In genomic region chr16:16118337-16118736, GRCh38 we compare ENCODE assay signal across 28 cellular contexts.
A peak's percentile ranks its signal among the peaks of the same experiment; 100 is the strongest.
DNase-seq lines count a peak whose midpoint lies in the region; ATAC-seq, FAIRE-seq and TF ChIP-seq lines count a peak whose summit lies in the region.
"Had no signal": no experiment of that assay in that cellular context is flagged by ENCODE, and none has a peak within 500 bp of the region (broad histone marks: within the 10 kb centered on the region; RNA-seq: fewer than 3 reads in every experiment).

No MANE protein-coding gene starts in this region.

- in situ Hi-C loops in K562 (cut with MboI): no loop called here

- no peak for DNase-seq in activated naive CD8-positive, alpha-beta T cell treated with anti-CD3 and anti-CD28 coated beads for 36 hours
- DNase-seq in activated naive CD8-positive, alpha-beta T cell treated with anti-CD3 and anti-CD28 coated beads, Interleukin-2, amount 50 U/mL, for 24 hours: no peak
- DNase-seq in M059J (ENCODE audit: low read depth): peak; percentile 18
- peak in 1 of 4 experiments; percentile 43 for DNase-seq in K562 (ENCODE audit: extremely low read depth in 1 of 4, low spot score in 3 of 4)
- DNase-seq in sigmoid colon: no peak
- no peak for DNase-seq in EL
- no peak for DNase-seq in posterior cingulate gyrus
- DNase-seq: CD4-positive, CD25-positive, alpha-beta regulatory T cell; DMS79; GF-D8; GM23248; H9; IMR-90; MV-4-11; NCI-H1105; NCI-H1436 treated with DMSO at 0.1 percent for 48 hours; NCI-H187 treated with DMSO at 0.1 percent for 48 hours; NCI-H2107; NCI-H446 treated with DMSO at 0.1 percent for 48 hours; NCI-H526; NCI-H82; NK-92 treated with Interleukin-12 subunit alpha and Interleukin-12 subunit beta, amount 100 ng/mL, for 24 hours; SHP77; T-cell had no signal

- peaks cover 8% of the 10 kb centered on the region for H3K9me3 Mint-ChIP-seq in activated naive CD8-positive, alpha-beta T cell treated with anti-CD3 and anti-CD28 coated beads for 36 hours
- no peaks in the 10 kb centered on the region for H3K9me3 Mint-ChIP-seq in activated naive CD8-positive, alpha-beta T cell treated with anti-CD3 and anti-CD28 coated beads, Interleukin-2, amount 50 U/mL, for 24 hours
- H3K9me3 Mint-ChIP-seq: H9 had no signal

- H3K9me3 ChIP-seq in K562 (replicated peaks; ENCODE audit: control insufficient read depth, insufficient read depth, low read depth, low read length) (peaks cover 26% of the 10 kb centered on the region), sigmoid colon (no peaks in the 10 kb centered on the region)

- ATAC-seq in activated naive CD8-positive, alpha-beta T cell treated with anti-CD3 and anti-CD28 coated beads, Interleukin-2, amount 50 U/mL, for 24 hours: no peak
- ATAC-seq in K562 (no peak), GM19463 (IDR thresholded peaks at IDR 0.05; ENCODE audit: unreplicated experiment) (no peak)
- ATAC-seq: T-cell had no signal

- peaks cover 14 to 18% of the 10 kb centered on the region in 2 experiments; a peak in 4 of 5 replicates for H3K4me1 ChIP-seq in K562 (replicated peaks in 1 of 2; ENCODE audit: control insufficient read depth in 2 of 2, insufficient read depth in 2 of 2, low read length in 2 of 2)
- peaks cover 0 to 20% (median 19%) of the 10 kb centered on the region in 4 donors for H3K4me1 ChIP-seq in sigmoid colon
- H3K4me1 ChIP-seq: BLaER1 had no signal

- H3K27me3 ChIP-seq in K562 (ENCODE audit: control insufficient read depth in 2 of 2, insufficient read depth in 2 of 2, low read length in 2 of 2): no peaks in the 10 kb centered on the region
- H3K27me3 ChIP-seq in sigmoid colon: no peaks in the 10 kb centered on the region
- H3K27me3 ChIP-seq: BLaER1 had no signal

- FAIRE-seq in K562 (lab: Jason Lieb, UNC): no peak
- FAIRE-seq: D721Med had no signal

- no peaks in the 10 kb centered on the region for H4K20me1 ChIP-seq in K562 (replicated peaks; ENCODE audit: control insufficient read depth, insufficient read depth, low read length)

- 91% methylated on average over 7 of the region's 7 CpGs for WGBS in K562 (ENCODE audit: insufficient coverage, low coverage, missing lambda C conversion rate)
- WGBS in sigmoid colon, 2 donors: 96% methylated on average over 7 of the region's 7 CpGs

- no peaks in the 10 kb centered on the region for H3K4me1 Mint-ChIP-seq in activated naive CD8-positive, alpha-beta T cell treated with anti-CD3 and anti-CD28 coated beads for 36 hours
- peaks cover 2% of the 10 kb centered on the region for H3K4me1 Mint-ChIP-seq in activated naive CD8-positive, alpha-beta T cell treated with anti-CD3 and anti-CD28 coated beads, Interleukin-2, amount 50 U/mL, for 24 hours
- H3K4me1 Mint-ChIP-seq: H9 had no signal

- no peak for TF ChIP-seq EP300 in K562 (IDR thresholded peaks at IDR 0.05; ENCODE audit: low read length)
- TF ChIP-seq EP300 in sigmoid colon (IDR thresholded peaks at IDR 0.05): no peak

- H3K4me2 ChIP-seq in K562 (ENCODE audit: insufficient read depth, low read length): no peak overlapping the region
- H3K4me2 ChIP-seq: BLaER1 had no signal

- H3K4me3 ChIP-seq in K562 (no peak overlapping the region), sigmoid colon (no peak overlapping the region)
- H3K4me3 ChIP-seq: BLaER1, GM23248 had no signal

- BruUV-seq in K562 (replicated peaks; lab: Mats Ljungman, UMichigan): no TSS peak

- H3K9me1 ChIP-seq in K562 (ENCODE audit: control insufficient read depth, insufficient read depth, low read length): no peaks in the 10 kb centered on the region

- no peak for TF ChIP-seq RAD21 in K562 (CRISPR knock-in tag; conservative IDR thresholded peaks at IDR 0.05 in 1 of 2, IDR thresholded peaks at IDR 0.05 in 1 of 2)

- H3K4me3 Mint-ChIP-seq in activated naive CD8-positive, alpha-beta T cell treated with anti-CD3 and anti-CD28 coated beads for 36 hours: no peak overlapping the region
- H3K4me3 Mint-ChIP-seq in activated naive CD8-positive, alpha-beta T cell treated with anti-CD3 and anti-CD28 coated beads, Interleukin-2, amount 50 U/mL, for 24 hours: no peak overlapping the region
- H3K4me3 Mint-ChIP-seq: CD4-positive, CD25-positive, alpha-beta regulatory T cell; H9 had no signal

- H3K79me2 ChIP-seq in K562 (ENCODE audit: control insufficient read depth, insufficient read depth, low read length): no peaks in the 10 kb centered on the region

- peaks cover 75% of the 10 kb centered on the region for H3K36me3 Mint-ChIP-seq in activated naive CD8-positive, alpha-beta T cell treated with anti-CD3 and anti-CD28 coated beads for 36 hours
- H3K36me3 Mint-ChIP-seq in activated naive CD8-positive, alpha-beta T cell treated with anti-CD3 and anti-CD28 coated beads, Interleukin-2, amount 50 U/mL, for 24 hours (ENCODE audit: low read depth): peaks cover 88% of the 10 kb centered on the region

- H3K27ac Mint-ChIP-seq in activated naive CD8-positive, alpha-beta T cell treated with anti-CD3 and anti-CD28 coated beads for 36 hours: peak overlapping the region; percentile 34
- H3K27ac Mint-ChIP-seq in activated naive CD8-positive, alpha-beta T cell treated with anti-CD3 and anti-CD28 coated beads, Interleukin-2, amount 50 U/mL, for 24 hours: no peak overlapping the region
- H3K27ac Mint-ChIP-seq: H9, T-cell had no signal

- H2AFZ ChIP-seq in K562 (ENCODE audit: low read depth, low read length): no peak overlapping the region
- H2AFZ ChIP-seq: GM23248 had no signal

- no peak for TF ChIP-seq POLR2A in K562 (conservative IDR thresholded peaks at IDR 0.05)
- no peak for TF ChIP-seq POLR2A in sigmoid colon (IDR thresholded peaks at IDR 0.05)

- TF ChIP-seq CTCF in K562 (IDR thresholded peaks at IDR 0.05 in 2 of 3, conservative IDR thresholded peaks at IDR 0.05 in 1 of 3; ENCODE audit: insufficient read depth in 2 of 3, low read depth in 1 of 3, low read length in 3 of 3) (no peak), sigmoid colon (IDR thresholded peaks at IDR 0.05) (no peak)

- POLR2A ChIA-PET in K562 (lab: Yijun Ruan, JAX): interaction anchor here (0.8 kb wide), 1 partner anchor 35 kb away, joined by 3 read pairs; no protein-coding TSS in a partner anchor

- H3K27me3 Mint-ChIP-seq in activated naive CD8-positive, alpha-beta T cell treated with anti-CD3 and anti-CD28 coated beads for 36 hours: no peaks in the 10 kb centered on the region
- no peaks in the 10 kb centered on the region for H3K27me3 Mint-ChIP-seq in activated naive CD8-positive, alpha-beta T cell treated with anti-CD3 and anti-CD28 coated beads, Interleukin-2, amount 50 U/mL, for 24 hours
- H3K27me3 Mint-ChIP-seq: CD4-positive, CD25-positive, alpha-beta regulatory T cell; T-cell had no signal

- H3K27ac ChIP-seq in K562 (ENCODE audit: extremely low read depth, low read depth, low read length) (no peak overlapping the region), sigmoid colon (peak overlapping the region; percentile 27 to 85 (median 82))
- H3K27ac ChIP-seq: BLaER1, GM23248, RWPE1 had no signal

- intact Hi-C loops in K562 (cut with micrococcal nuclease) (no loop called here), sigmoid colon (cut with DNase I) (no loop called here), posterior cingulate gyrus (cut with DNase I) (no loop called here)

- CTCF ChIA-PET in K562 (lab: Yijun Ruan, JAX; ENCODE audit: low intra/inter-chr PET ratio): no interaction called here

- no peak overlapping the region for H3K9ac ChIP-seq in K562 (ENCODE audit: insufficient read depth in 1 of 2, low read depth in 2 of 2, low read length in 2 of 2)
- H3K9ac ChIP-seq: BLaER1, GM23248 had no signal

- peaks cover 88% of the 10 kb centered on the region for H3K36me3 ChIP-seq in K562 (ENCODE audit: control insufficient read depth, insufficient read depth, low read length)
- peaks cover 7 to 74% (median 38%) of the 10 kb centered on the region in 4 donors for H3K36me3 ChIP-seq in sigmoid colon

TF ChIP-seq in K562, 482 proteins besides CTCF, POLR2A, EP300 and RAD21 (continues in another document):
- 0 out of 2 replicates have a peak, but pooled peaks have one; percentile 32 for TF ChIP-seq ZNF280B (CRISPR knock-in tag; IDR thresholded peaks at IDR 0.05)
- TF ChIP-seq CBX5 (IDR thresholded peaks at IDR 0.05; ENCODE audit: borderline replicate concordance, low read depth): peak; percentile 95
- TF ChIP-seq TRIM28 (IDR thresholded peaks at IDR 0.05): peak; percentile 94
- TF ChIP-seq PYGO2 (tag; IDR thresholded peaks at IDR 0.05): no peak
- TF ChIP-seq ZNF184 (CRISPR knock-in tag; IDR thresholded peaks at IDR 0.05): no peak
- TF ChIP-seq CBX3 (IDR thresholded peaks at IDR 0.05; ENCODE audit: borderline replicate concordance in 1 of 2, low read length in 2 of 2): peak in 1 of 2 experiments; percentile 97; a peak in 2 of 3 replicates
- TF ChIP-seq E4F1 (CRISPR knock-in tag; IDR thresholded peaks at IDR 0.05; ENCODE audit: borderline replicate concordance): no peak
- TF ChIP-seq HSF4 (CRISPR knock-in tag; IDR thresholded peaks at IDR 0.05; ENCODE audit: borderline replicate concordance): no peak
- no peak for TF ChIP-seq RCOR1 (IDR thresholded peaks at IDR 0.05; ENCODE audit: borderline replicate concordance in 1 of 2, low read depth in 2 of 2, low read length in 2 of 2)
